In genomic region chr12:6372403-6373003, GRCh38 we compare ENCODE assay signal across 8 cellular contexts. TPM values are rescaled to one million over a fixed set of nuclear protein-coding genes. Genes with fewer than 3 reads are reported as not detected.
A peak's percentile ranks its signal among the peaks of the same experiment; 100 is the strongest.
DNase-seq lines count a peak whose midpoint lies in the region; ATAC-seq lines count a peak whose summit lies in the region.

No MANE protein-coding gene starts in this region.

- WGBS in esophagus, 2 donors, result 18 to 28% methylated on average over 8 of the region's 8 CpGs

- ATAC-seq in HG02571 (IDR thresholded peaks at IDR 0.05; ENCODE audit: unreplicated experiment) (no peak), GM21528 (IDR thresholded peaks at IDR 0.05; ENCODE audit: low FRiP score, unreplicated experiment) (no peak), GM19328 (IDR thresholded peaks at IDR 0.05; ENCODE audit: unreplicated experiment) (no peak)

- H3K4me3 ChIP-seq in HUES48 (ENCODE audit: low read depth, low read length) (peak overlapping the region; percentile 75), esophagus (ENCODE audit: low read depth in 1 of 2, low read length in 2 of 2) (peak overlapping the region; percentile 64 to 73), rectal smooth muscle tissue (ENCODE audit: low read length) (peak overlapping the region; percentile 22)

- DNase-seq in CMK (ENCODE audit: low read depth), result peak; percentile 82
- DNase-seq in RPMI7951 (ENCODE audit: low read depth), result peak; percentile 86

- H3K4me1 ChIP-seq in HUES48 (ENCODE audit: control insufficient read depth, insufficient read depth, low read length) (peaks cover 50% of the 10 kb centered on the region), esophagus (ENCODE audit: control insufficient read depth in 2 of 2, insufficient read depth in 2 of 2, low read length in 1 of 2) (peaks cover 3 to 30% of the 10 kb centered on the region in 2 donors), rectal smooth muscle tissue (ENCODE audit: control insufficient read depth, insufficient read depth, low read length) (peaks cover 14% of the 10 kb centered on the region)

- H3K27ac ChIP-seq in HUES48 (ENCODE audit: low read depth, low read length), result peak overlapping the region; percentile 88
- H3K27ac ChIP-seq in esophagus (ENCODE audit: low read depth in 2 of 2, low read length in 1 of 2), result peak overlapping the region; percentile 95 to 98
- peak overlapping the region; percentile 71 for H3K27ac ChIP-seq in rectal smooth muscle tissue (ENCODE audit: low read depth, low read length)

- H3K27me3 ChIP-seq in HUES48 (ENCODE audit: control insufficient read depth, insufficient read depth, low read length), result no peaks in the 10 kb centered on the region
- no peaks in the 10 kb centered on the region for H3K27me3 ChIP-seq in esophagus (ENCODE audit: control insufficient read depth in 1 of 2, insufficient read depth in 2 of 2, low read length in 2 of 2)
- H3K27me3 ChIP-seq in rectal smooth muscle tissue (ENCODE audit: control insufficient read depth, insufficient read depth, low read length), result no peaks in the 10 kb centered on the region

- H3K9me3 ChIP-seq in HUES48 (ENCODE audit: control insufficient read depth, insufficient read depth, low read length) (no peaks in the 10 kb centered on the region), esophagus (ENCODE audit: control insufficient read depth in 2 of 2, insufficient read depth in 1 of 2, low read depth in 1 of 2, low read length in 1 of 2) (no peaks in the 10 kb centered on the region)

- H3K9ac ChIP-seq in HUES48 (ENCODE audit: low read depth, low read length), result peak overlapping the region; percentile 38; the same call in 1 of the 2 replicates
- H3K9ac ChIP-seq in rectal smooth muscle tissue (ENCODE audit: low read length), result no peak overlapping the region

- H3K36me3 ChIP-seq in HUES48 (ENCODE audit: control insufficient read depth, insufficient read depth, low read length), result peaks cover 4% of the 10 kb centered on the region; the same call in 1 of the 2 replicates
- no peaks in the 10 kb centered on the region for H3K36me3 ChIP-seq in esophagus (ENCODE audit: control insufficient read depth in 2 of 2, insufficient read depth in 2 of 2, low read length in 1 of 2)
- no peaks in the 10 kb centered on the region for H3K36me3 ChIP-seq in rectal smooth muscle tissue (ENCODE audit: control insufficient read depth, insufficient read depth, low read length)

RNA-seq across cellular contexts. Expression of gene SCNN1A, which starts 2.9 kb away (rescaled TPM):
- not detected in 2 replicates for total RNA-seq in RPMI7951 (2014; rRNA removed; shearing (Covaris generic))
- polyA plus RNA-seq in esophagus, result 100 to 1,000 TPM in 1 of 2 donors, 10 to 100 TPM in 1; 98.7 to 126 TPM

RNA-seq across cellular contexts. Expression of gene LTBR, which starts 11.5 kb away (rescaled TPM):
- total RNA-seq in RPMI7951 (2014; rRNA removed; shearing (Covaris generic)), result 32.3 and 51.3 TPM in 2 replicates
- polyA plus RNA-seq in esophagus, result 10 to 100 TPM; 81.3 to 97.9 TPM

RNA-seq across cellular contexts. Expression of gene TNFRSF1A, which starts 30.6 kb away (rescaled TPM):
- 91.2 and 124 TPM in 2 replicates for total RNA-seq in RPMI7951 (2014; rRNA removed; shearing (Covaris generic))
- polyA plus RNA-seq in esophagus, result 10 to 100 TPM; 41.7 to 71.4 TPM

Comparison
In these comparisons a context has a peak if more than half of its experiments do, and no peak if none do; other contexts are left out.
1. H3K4me3 ChIP-seq: peak in every context shown above with its lines; median percentile 75 in HUES48; 68 in esophagus; 22 in rectal smooth muscle tissue.